ENCODE assay signal across 25 cellular contexts in genomic region chr14:98890556-98891340, GRCh38.
DNase-seq lines count a peak whose midpoint lies in the region; ATAC-seq and TF ChIP-seq lines count a peak whose summit lies in the region.
"Had no signal": no experiment of that assay in that cellular context is flagged by ENCODE, and none has a peak within 500 bp of the region (broad histone marks: within the 10 kb centered on the region; RNA-seq: fewer than 3 reads in every experiment).

No MANE protein-coding gene starts in this region.

- ATAC-seq in RWPE2 (ENCODE audit: low read depth) (no peak), GM21390 (IDR thresholded peaks at IDR 0.05; ENCODE audit: unreplicated experiment) (no peak)
- ATAC-seq: activated CD4-positive, alpha-beta T cell treated with anti-CD3 and anti-CD28 coated beads for 36 hours; activated CD8-positive, alpha-beta T cell treated with anti-CD3 and anti-CD28 coated beads, Interleukin-2, amount 10 ng/mL, durations not matched to agents 7 days and 5 days; gastrocnemius medialis; PC-3; stimulated activated naive CD8-positive, alpha-beta T cell treated with anti-CD3 and anti-CD28 coated beads, Interleukin-15, amount 100 ng/mL, for 72 hours had no signal

- no peak for TF ChIP-seq CTCF in RWPE2 (IDR thresholded peaks at IDR 0.05; ENCODE audit: poor library complexity, severe bottlenecking)
- no peak for TF ChIP-seq CTCF in brain (conservative IDR thresholded peaks at IDR 0.05)
- TF ChIP-seq CTCF in neural progenitor cell (IDR thresholded peaks at IDR 0.05) = no peak
- TF ChIP-seq CTCF in thyroid gland (IDR thresholded peaks at IDR 0.05) = no peak

- H3K4me3 Mint-ChIP-seq in brain = peak overlapping the region in 1 of 5 experiments; percentile 29
- no peak overlapping the region for H3K4me3 Mint-ChIP-seq in neural progenitor cell
- H3K4me3 Mint-ChIP-seq: activated CD4-positive, alpha-beta T cell treated with anti-CD3 and anti-CD28 coated beads for 36 hours; activated CD8-positive, alpha-beta T cell treated with anti-CD3 and anti-CD28 coated beads, Interleukin-2, amount 10 ng/mL, durations not matched to agents 7 days and 5 days; nephron progenitor cell; stimulated activated naive CD8-positive, alpha-beta T cell treated with anti-CD3 and anti-CD28 coated beads, Interleukin-15, amount 100 ng/mL, for 72 hours; T-helper 2 cell treated with Interferon-gamma antibody and Interleukin-4, amounts not matched to agents 5 μg/mL and 100 μg/mL, for 36 hours had no signal

- H3K27me3 Mint-ChIP-seq in brain (peaks cover 3% of the 10 kb centered on the region), neural progenitor cell (ENCODE audit: insufficient read depth, low read depth) (peaks cover 13% of the 10 kb centered on the region)
- H3K27me3 Mint-ChIP-seq: activated CD4-positive, alpha-beta T cell treated with anti-CD3 and anti-CD28 coated beads for 36 hours; stimulated activated naive CD8-positive, alpha-beta T cell treated with anti-CD3 and anti-CD28 coated beads, Interleukin-15, amount 100 ng/mL, for 72 hours had no signal

- intact Hi-C loops in thyroid gland (cut with DNase I) = no loop called here

- peaks cover 16% of the 10 kb centered on the region for H3F3A ChIP-seq in neural progenitor cell (ENCODE audit: low read depth)

- H3K27ac ChIP-seq in RWPE2 (ENCODE audit: poor library complexity, severe bottlenecking) = no peak overlapping the region
- H3K27ac ChIP-seq in neural progenitor cell = peak overlapping the region; percentile 74
- H3K27ac ChIP-seq in thyroid gland = peak overlapping the region in 1 of 3 donors; percentile 50
- H3K27ac ChIP-seq: BLaER1 treated with 17β-estradiol and CSF1 and Interleukin-3, amounts not matched to agents 10 nM and 100 nM; gastrocnemius medialis; lower lobe of right lung; pancreas; tibial nerve had no signal

- peak overlapping the region in 3 of 5 experiments; percentile 13 to 91 (median 81) for H3K27ac Mint-ChIP-seq in brain
- no peak overlapping the region for H3K27ac Mint-ChIP-seq in neural progenitor cell
- H3K27ac Mint-ChIP-seq: activated CD4-positive, alpha-beta T cell treated with anti-CD3 and anti-CD28 coated beads for 36 hours; activated CD8-positive, alpha-beta T cell treated with anti-CD3 and anti-CD28 coated beads, Interleukin-2, amount 10 ng/mL, durations not matched to agents 7 days and 5 days; activated T-helper 2 cell treated with anti-CD3 and anti-CD28 coated beads, Interferon-gamma antibody, Interleukin-2, Interleukin-4, amounts not matched to agents 10 μg/mL and 5 μg/mL and 100 μg/mL, durations not matched to agents 14 hours and 24 hours and 36 hours; stimulated activated naive CD8-positive, alpha-beta T cell treated with anti-CD3 and anti-CD28 coated beads, Interleukin-15, amount 100 ng/mL, for 72 hours; T-helper 2 cell treated with Interferon-gamma antibody and Interleukin-4, amounts not matched to agents 5 μg/mL and 100 μg/mL, for 36 hours had no signal

- H3K9me3 ChIP-seq in RWPE2 (ENCODE audit: severe bottlenecking) = no peaks in the 10 kb centered on the region
- H3K9me3 ChIP-seq in neural progenitor cell (ENCODE audit: low read depth) = no peaks in the 10 kb centered on the region
- no peaks in the 10 kb centered on the region for H3K9me3 ChIP-seq in thyroid gland
- H3K9me3 ChIP-seq: BLaER1 treated with 17β-estradiol and CSF1 and Interleukin-3, amounts not matched to agents 10 nM and 100 nM; gastrocnemius medialis; lower lobe of right lung; pancreas had no signal

- peaks cover 28% of the 10 kb centered on the region for H3K4me1 Mint-ChIP-seq in brain
- H3K4me1 Mint-ChIP-seq in neural progenitor cell = peaks cover 16% of the 10 kb centered on the region

- 46 to 47% methylated on average over 13 of the region's 13 CpGs for WGBS in thyroid gland, 2 donors

- peaks cover 0 to 7% (median 2%) of the 10 kb centered on the region in 5 experiments for H3K9me3 Mint-ChIP-seq in brain
- no peaks in the 10 kb centered on the region for H3K9me3 Mint-ChIP-seq in neural progenitor cell
- H3K9me3 Mint-ChIP-seq: activated T-helper 2 cell treated with anti-CD3 and anti-CD28 coated beads, Interferon-gamma antibody, Interleukin-2, Interleukin-4, amounts not matched to agents 10 μg/mL and 5 μg/mL and 100 μg/mL, durations not matched to agents 14 hours and 24 hours and 36 hours; T-helper 2 cell treated with Interferon-gamma antibody and Interleukin-4, amounts not matched to agents 5 μg/mL and 100 μg/mL, for 36 hours had no signal

- H3K4me2 ChIP-seq in neural progenitor cell = peak overlapping the region; percentile 46
- H3K4me2 ChIP-seq: BLaER1 treated with 17β-estradiol and CSF1 and Interleukin-3, amounts not matched to agents 10 nM and 100 nM had no signal

- H3K27me3 ChIP-seq in RWPE2 (ENCODE audit: insufficient read depth, poor library complexity, severe bottlenecking) (no peaks in the 10 kb centered on the region), neural progenitor cell (no peaks in the 10 kb centered on the region), thyroid gland (no peaks in the 10 kb centered on the region)
- H3K27me3 ChIP-seq: BLaER1 treated with 17β-estradiol and CSF1 and Interleukin-3, amounts not matched to agents 10 nM and 100 nM; gastrocnemius medialis; pancreas; tibial nerve had no signal

- no peaks in the 10 kb centered on the region for H4K20me1 ChIP-seq in neural progenitor cell (ENCODE audit: low read depth)
- H4K20me1 ChIP-seq: BLaER1 treated with 17β-estradiol and CSF1 and Interleukin-3, amounts not matched to agents 10 nM and 100 nM had no signal

- no peaks in the 10 kb centered on the region for H3K36me3 ChIP-seq in RWPE2 (ENCODE audit: low read depth)
- H3K36me3 ChIP-seq in neural progenitor cell = no peaks in the 10 kb centered on the region
- no peaks in the 10 kb centered on the region for H3K36me3 ChIP-seq in thyroid gland
- H3K36me3 ChIP-seq: BLaER1 treated with 17β-estradiol and CSF1 and Interleukin-3, amounts not matched to agents 10 nM and 100 nM; gastrocnemius medialis; lower lobe of right lung; pancreas; tibial nerve had no signal

- H3K36me3 Mint-ChIP-seq in brain = no peaks in the 10 kb centered on the region
- no peaks in the 10 kb centered on the region for H3K36me3 Mint-ChIP-seq in neural progenitor cell

- no peak overlapping the region for H3K9ac ChIP-seq in neural progenitor cell
- H3K9ac ChIP-seq: BLaER1 treated with 17β-estradiol and CSF1 and Interleukin-3, amounts not matched to agents 10 nM and 100 nM had no signal

- DNase-seq in RWPE2 (ENCODE audit: low spot score) (peak; percentile 27), neural progenitor cell (ENCODE audit: low spot score) (peak; percentile 73), thyroid gland (peak; percentile 72 to 77), GDM1 (lab: John Stamatoyannopoulos, UW) (no peak), medulla oblongata (ENCODE audit: extremely low spot score) (no peak)
- DNase-seq: activated CD4-positive, alpha-beta T cell treated with anti-CD3 and anti-CD28 coated beads for 36 hours; activated CD8-positive, alpha-beta T cell treated with anti-CD3 and anti-CD28 coated beads, Interleukin-2, amount 10 ng/mL, durations not matched to agents 7 days and 5 days; activated naive CD4-positive, alpha-beta T cell treated with anti-CD3 and anti-CD28 coated beads, Interleukin-2, amount 50 U/mL, for 16 hours; DMS153; gastrocnemius medialis; Kasumi-1; lower lobe of right lung; NCI-H2081 treated with DMSO at 0.1 percent for 48 hours; NCI-H446; nephron progenitor cell; pancreas; PC-3; Right ventricle myocardium superior; stimulated activated naive CD8-positive, alpha-beta T cell treated with anti-CD3 and anti-CD28 coated beads, Interleukin-15, amount 100 ng/mL, for 72 hours had no signal

- H3K4me1 ChIP-seq in RWPE2 (ENCODE audit: insufficient read depth, poor library complexity, severe bottlenecking) (peaks cover 5% of the 10 kb centered on the region), neural progenitor cell (peaks cover 19% of the 10 kb centered on the region), thyroid gland (peaks cover 10 to 43% of the 10 kb centered on the region in 2 donors)
- H3K4me1 ChIP-seq: BLaER1 treated with 17β-estradiol and CSF1 and Interleukin-3, amounts not matched to agents 10 nM and 100 nM; gastrocnemius medialis; lower lobe of right lung; pancreas; tibial nerve had no signal

- no peak for TF ChIP-seq POLR2A in thyroid gland (IDR thresholded peaks at IDR 0.05)

- H3K79me2 ChIP-seq in neural progenitor cell (ENCODE audit: low read depth) = no peaks in the 10 kb centered on the region

- no peak overlapping the region for H3K4me3 ChIP-seq in RWPE2 (ENCODE audit: severe bottlenecking)
- no peak overlapping the region for H3K4me3 ChIP-seq in neural progenitor cell
- no peak overlapping the region for H3K4me3 ChIP-seq in thyroid gland (replicated peaks in 1 of 3)
- H3K4me3 ChIP-seq: BLaER1 treated with 17β-estradiol and CSF1 and Interleukin-3, amounts not matched to agents 10 nM and 100 nM; gastrocnemius medialis; lower lobe of right lung; pancreas; tibial nerve had no signal

- H2AFZ ChIP-seq in neural progenitor cell (replicated peaks) = no peak overlapping the region

Comparison
In these comparisons a context has a peak if more than half of its experiments do, and no peak if none do; other contexts are left out.
1. DNase-seq: peak in RWPE2 (single experiment), neural progenitor cell (single experiment) and thyroid gland (2 of 2); none in GDM1 (single experiment) and medulla oblongata (single experiment).